Comparison of ENCODE assay signal across 1 cellular context in genomic region chrX:24025741-24026402, GRCh38.
TF ChIP-seq lines count a peak whose summit lies in the region.

No MANE protein-coding gene starts in this region.

TF ChIP-seq in K562, 482 proteins besides CTCF, POLR2A, EP300 and RAD21 (continued from another document and continues in another):
- 0 out of 2 replicates have a peak, but pooled peaks have one; percentile 50 for TF ChIP-seq ZNF592 (IDR thresholded peaks at IDR 0.05)
- TF ChIP-seq PCBP1 (IDR thresholded peaks at IDR 0.05; ENCODE audit: low read depth, low read length, poor library complexity, severe bottlenecking), result no peak
- TF ChIP-seq ZMIZ1 (IDR thresholded peaks at IDR 0.05; ENCODE audit: low read depth in 2 of 2, low read length in 2 of 2), result no peak
- TF ChIP-seq BRD4 (IDR thresholded peaks at IDR 0.05), result no peak
- TF ChIP-seq RBBP5 (IDR thresholded peaks at IDR 0.05; ENCODE audit: borderline replicate concordance, insufficient read depth, low read length, poor library complexity, severe bottlenecking), result peak; percentile 34
- TF ChIP-seq ZNF324 (CRISPR knock-in tag; IDR thresholded peaks at IDR 0.05), result no peak
- TF ChIP-seq ZNF518B (CRISPR knock-in tag; IDR thresholded peaks at IDR 0.05), result no peak
- TF ChIP-seq FIP1L1 (IDR thresholded peaks at IDR 0.05; ENCODE audit: low read depth, low read length, poor library complexity, severe bottlenecking), result no peak
- TF ChIP-seq JUN (IDR thresholded peaks at IDR 0.05; ENCODE audit: borderline replicate concordance, low read depth, low read length), result 0 out of 2 replicates have a peak, but pooled peaks have one; percentile 65
- TF ChIP-seq JUN (CRISPR knock-in tag; IDR thresholded peaks at IDR 0.05; ENCODE audit: borderline replicate concordance), result no peak
- TF ChIP-seq TARDBP (IDR thresholded peaks at IDR 0.05), result no peak; the same call in 1 of the 2 replicates
- peak; percentile 43; the same call in 1 of the 2 replicates for TF ChIP-seq AFF4 (CRISPR knock-in tag; IDR thresholded peaks at IDR 0.05)
- TF ChIP-seq ATF7 (IDR thresholded peaks at IDR 0.05), result peak; percentile 96
- TF ChIP-seq NUFIP1 (IDR thresholded peaks at IDR 0.05; ENCODE audit: partially characterized antibody), result peak; percentile 14
- no peak for TF ChIP-seq USF2 (CRISPR knock-in tag; IDR thresholded peaks at IDR 0.05)
- TF ChIP-seq ZNF384 (IDR thresholded peaks at IDR 0.05; ENCODE audit: low read depth, low read length), result no peak
- TF ChIP-seq ZNF311 (CRISPR knock-in tag; IDR thresholded peaks at IDR 0.05), result no peak
- no peak for TF ChIP-seq CHD4 (IDR thresholded peaks at IDR 0.05; ENCODE audit: insufficient read depth, insufficient replicate concordance, low read depth, low read length, poor library complexity, severe bottlenecking)
- no peak for TF ChIP-seq RFX7 (CRISPR knock-in tag; IDR thresholded peaks at IDR 0.05)
- no peak for TF ChIP-seq SOX6 (IDR thresholded peaks at IDR 0.05)
- TF ChIP-seq ELK3 (CRISPR knock-in tag; IDR thresholded peaks at IDR 0.05), result no peak
- TF ChIP-seq ZNF140 (CRISPR knock-in tag; IDR thresholded peaks at IDR 0.05), result no peak
